In the genomic region with DNA sequence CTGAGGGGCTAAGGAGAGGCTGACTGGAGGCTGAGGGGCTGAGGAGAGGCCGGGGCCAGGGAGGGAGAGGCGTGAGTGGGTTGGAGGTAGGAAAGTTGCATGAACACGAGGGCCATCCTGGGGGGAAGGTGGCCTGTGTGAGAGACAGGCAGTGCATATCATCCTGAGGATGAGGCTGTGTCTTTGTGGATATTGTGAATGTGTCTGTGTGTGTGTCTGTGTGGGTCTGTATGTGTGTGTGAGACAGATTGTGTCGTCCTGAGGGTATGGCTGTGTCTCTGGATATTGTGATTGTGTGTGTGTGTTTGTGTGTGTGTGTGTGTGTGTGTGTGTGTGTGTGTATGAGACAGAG, we compare ENCODE assay signal across 1 cellular context.
TF ChIP-seq lines count a peak whose summit lies in the region.

No MANE protein-coding gene starts in this region.

TF ChIP-seq in HEK293, 187 proteins besides CTCF, POLR2A, EP300 and RAD21 (continued from another document):
- TF ChIP-seq, protein P1, sequence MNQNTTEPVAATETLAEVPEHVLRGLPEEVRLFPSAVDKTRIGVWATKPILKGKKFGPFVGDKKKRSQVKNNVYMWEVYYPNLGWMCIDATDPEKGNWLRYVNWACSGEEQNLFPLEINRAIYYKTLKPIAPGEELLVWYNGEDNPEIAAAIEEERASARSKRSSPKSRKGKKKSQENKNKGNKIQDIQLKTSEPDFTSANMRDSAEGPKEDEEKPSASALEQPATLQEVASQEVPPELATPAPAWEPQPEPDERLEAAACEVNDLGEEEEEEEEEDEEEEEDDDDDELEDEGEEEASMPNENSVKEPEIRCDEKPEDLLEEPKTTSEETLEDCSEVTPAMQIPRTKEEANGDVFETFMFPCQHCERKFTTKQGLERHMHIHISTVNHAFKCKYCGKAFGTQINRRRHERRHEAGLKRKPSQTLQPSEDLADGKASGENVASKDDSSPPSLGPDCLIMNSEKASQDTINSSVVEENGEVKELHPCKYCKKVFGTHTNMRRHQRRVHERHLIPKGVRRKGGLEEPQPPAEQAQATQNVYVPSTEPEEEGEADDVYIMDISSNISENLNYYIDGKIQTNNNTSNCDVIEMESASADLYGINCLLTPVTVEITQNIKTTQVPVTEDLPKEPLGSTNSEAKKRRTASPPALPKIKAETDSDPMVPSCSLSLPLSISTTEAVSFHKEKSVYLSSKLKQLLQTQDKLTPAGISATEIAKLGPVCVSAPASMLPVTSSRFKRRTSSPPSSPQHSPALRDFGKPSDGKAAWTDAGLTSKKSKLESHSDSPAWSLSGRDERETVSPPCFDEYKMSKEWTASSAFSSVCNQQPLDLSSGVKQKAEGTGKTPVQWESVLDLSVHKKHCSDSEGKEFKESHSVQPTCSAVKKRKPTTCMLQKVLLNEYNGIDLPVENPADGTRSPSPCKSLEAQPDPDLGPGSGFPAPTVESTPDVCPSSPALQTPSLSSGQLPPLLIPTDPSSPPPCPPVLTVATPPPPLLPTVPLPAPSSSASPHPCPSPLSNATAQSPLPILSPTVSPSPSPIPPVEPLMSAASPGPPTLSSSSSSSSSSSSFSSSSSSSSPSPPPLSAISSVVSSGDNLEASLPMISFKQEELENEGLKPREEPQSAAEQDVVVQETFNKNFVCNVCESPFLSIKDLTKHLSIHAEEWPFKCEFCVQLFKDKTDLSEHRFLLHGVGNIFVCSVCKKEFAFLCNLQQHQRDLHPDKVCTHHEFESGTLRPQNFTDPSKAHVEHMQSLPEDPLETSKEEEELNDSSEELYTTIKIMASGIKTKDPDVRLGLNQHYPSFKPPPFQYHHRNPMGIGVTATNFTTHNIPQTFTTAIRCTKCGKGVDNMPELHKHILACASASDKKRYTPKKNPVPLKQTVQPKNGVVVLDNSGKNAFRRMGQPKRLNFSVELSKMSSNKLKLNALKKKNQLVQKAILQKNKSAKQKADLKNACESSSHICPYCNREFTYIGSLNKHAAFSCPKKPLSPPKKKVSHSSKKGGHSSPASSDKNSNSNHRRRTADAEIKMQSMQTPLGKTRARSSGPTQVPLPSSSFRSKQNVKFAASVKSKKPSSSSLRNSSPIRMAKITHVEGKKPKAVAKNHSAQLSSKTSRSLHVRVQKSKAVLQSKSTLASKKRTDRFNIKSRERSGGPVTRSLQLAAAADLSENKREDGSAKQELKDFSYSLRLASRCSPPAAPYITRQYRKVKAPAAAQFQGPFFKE (tag by site-specific recombination; IDR thresholded peaks at IDR 0.05; ENCODE audit: borderline replicate concordance) = no peak
- TF ChIP-seq ZNF221 (tag by site-specific recombination; IDR thresholded peaks at IDR 0.05; ENCODE audit: borderline replicate concordance) (no peak), ZNF2 (tag by site-specific recombination; IDR thresholded peaks at IDR 0.05) (peak; percentile 52; the same call in 1 of the 2 replicates), ZNF184 (tag by site-specific recombination; IDR thresholded peaks at IDR 0.05) (no peak), ZNF169 (tag by site-specific recombination; IDR thresholded peaks at IDR 0.05) (peak; percentile 87), ZNF510 (tag by site-specific recombination; IDR thresholded peaks at IDR 0.05; ENCODE audit: insufficient replicate concordance) (no peak), ZNF560 (tag by site-specific recombination; IDR thresholded peaks at IDR 0.05; ENCODE audit: borderline replicate concordance) (no peak; the same call in 1 of the 2 replicates), REST (tag by site-specific recombination; IDR thresholded peaks at IDR 0.05) (0 out of 2 replicates have a peak, but pooled peaks have one; percentile 12), ZNF549 (tag by site-specific recombination; IDR thresholded peaks at IDR 0.05) (no peak), ZNF239 (tag by site-specific recombination; IDR thresholded peaks at IDR 0.05) (0 out of 2 replicates have a peak, but pooled peaks have one; percentile 46), YY1 (tag by site-specific recombination; IDR thresholded peaks at IDR 0.05) (no peak), MEIS1 (CRISPR knock-in tag; IDR thresholded peaks at IDR 0.05; ENCODE audit: borderline replicate concordance) (no peak), SCRT1 (tag by site-specific recombination; IDR thresholded peaks at IDR 0.05; ENCODE audit: borderline replicate concordance) (0 out of 2 replicates have a peak, but pooled peaks have one; percentile 19), GLI4 (tag by site-specific recombination; IDR thresholded peaks at IDR 0.05) (peak; percentile 25; the same call in 1 of the 2 replicates), ZNF248 (tag by site-specific recombination; IDR thresholded peaks at IDR 0.05) (peak; percentile 6; the same call in 1 of the 2 replicates), ZNF292 (tag by site-specific recombination; IDR thresholded peaks at IDR 0.05; ENCODE audit: borderline replicate concordance, low read depth) (no peak), ZNF664 (tag by site-specific recombination; IDR thresholded peaks at IDR 0.05) (no peak), ZNF121 (tag by site-specific recombination; IDR thresholded peaks at IDR 0.05) (0 out of 2 replicates have a peak, but pooled peaks have one; percentile 30), ZNF404 (tag by site-specific recombination; IDR thresholded peaks at IDR 0.05) (0 out of 2 replicates have a peak, but pooled peaks have one; percentile 37), ZNF280D (tag by site-specific recombination; IDR thresholded peaks at IDR 0.05) (peak; percentile 82; the same call in 1 of the 2 replicates), ZNF555 (tag by site-specific recombination; conservative IDR thresholded peaks at IDR 0.05) (no peak), ZBTB20 (tag by site-specific recombination; IDR thresholded peaks at IDR 0.05) (peak; percentile 16; the same call in 1 of the 2 replicates), ZNF211 (tag by site-specific recombination; IDR thresholded peaks at IDR 0.05; ENCODE audit: low read depth) (no peak), ZNF266 (tag by site-specific recombination; IDR thresholded peaks at IDR 0.05; ENCODE audit: low read depth) (peak; percentile 61; the same call in 1 of the 2 replicates), ZFP37 (tag by site-specific recombination; IDR thresholded peaks at IDR 0.05) (0 out of 2 replicates have a peak, but pooled peaks have one; percentile 30), FEZF1 (tag by site-specific recombination; IDR thresholded peaks at IDR 0.05) (no peak), ZNF324 (tag by site-specific recombination; IDR thresholded peaks at IDR 0.05) (peak; percentile 44; the same call in 1 of the 2 replicates), OVOL3 (tag by site-specific recombination; IDR thresholded peaks at IDR 0.05) (peak; percentile 16; the same call in 1 of the 2 replicates), ZFHX2 (tag by site-specific recombination; conservative IDR thresholded peaks at IDR 0.05) (peak; percentile 35), KLF1 (tag by site-specific recombination; IDR thresholded peaks at IDR 0.05) (no peak; the same call in 1 of the 2 replicates), AEBP2 (tag by site-specific recombination; IDR thresholded peaks at IDR 0.05; ENCODE audit: borderline replicate concordance) (no peak)
- TF ChIP-seq, protein P2, sequence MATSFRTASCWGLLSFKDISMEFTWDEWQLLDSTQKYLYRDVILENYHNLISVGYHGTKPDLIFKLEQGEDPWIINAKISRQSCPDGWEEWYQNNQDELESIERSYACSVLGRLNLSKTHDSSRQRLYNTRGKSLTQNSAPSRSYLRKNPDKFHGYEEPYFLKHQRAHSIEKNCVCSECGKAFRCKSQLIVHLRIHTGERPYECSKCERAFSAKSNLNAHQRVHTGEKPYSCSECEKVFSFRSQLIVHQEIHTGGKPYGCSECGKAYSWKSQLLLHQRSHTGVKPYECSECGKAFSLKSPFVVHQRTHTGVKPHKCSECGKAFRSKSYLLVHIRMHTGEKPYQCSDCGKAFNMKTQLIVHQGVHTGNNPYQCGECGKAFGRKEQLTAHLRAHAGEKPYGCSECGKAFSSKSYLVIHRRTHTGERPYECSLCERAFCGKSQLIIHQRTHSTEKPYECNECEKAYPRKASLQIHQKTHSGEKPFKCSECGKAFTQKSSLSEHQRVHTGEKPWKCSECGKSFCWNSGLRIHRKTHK (tag by site-specific recombination; IDR thresholded peaks at IDR 0.05) = no peak
- TF ChIP-seq, protein P3, sequence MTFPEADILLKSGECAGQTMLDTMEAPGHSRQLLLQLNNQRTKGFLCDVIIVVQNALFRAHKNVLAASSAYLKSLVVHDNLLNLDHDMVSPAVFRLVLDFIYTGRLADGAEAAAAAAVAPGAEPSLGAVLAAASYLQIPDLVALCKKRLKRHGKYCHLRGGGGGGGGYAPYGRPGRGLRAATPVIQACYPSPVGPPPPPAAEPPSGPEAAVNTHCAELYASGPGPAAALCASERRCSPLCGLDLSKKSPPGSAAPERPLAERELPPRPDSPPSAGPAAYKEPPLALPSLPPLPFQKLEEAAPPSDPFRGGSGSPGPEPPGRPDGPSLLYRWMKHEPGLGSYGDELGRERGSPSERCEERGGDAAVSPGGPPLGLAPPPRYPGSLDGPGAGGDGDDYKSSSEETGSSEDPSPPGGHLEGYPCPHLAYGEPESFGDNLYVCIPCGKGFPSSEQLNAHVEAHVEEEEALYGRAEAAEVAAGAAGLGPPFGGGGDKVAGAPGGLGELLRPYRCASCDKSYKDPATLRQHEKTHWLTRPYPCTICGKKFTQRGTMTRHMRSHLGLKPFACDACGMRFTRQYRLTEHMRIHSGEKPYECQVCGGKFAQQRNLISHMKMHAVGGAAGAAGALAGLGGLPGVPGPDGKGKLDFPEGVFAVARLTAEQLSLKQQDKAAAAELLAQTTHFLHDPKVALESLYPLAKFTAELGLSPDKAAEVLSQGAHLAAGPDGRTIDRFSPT (tag by site-specific recombination; IDR thresholded peaks at IDR 0.05) = no peak
